ENCODE assay signal across 9 cellular contexts in genomic region chr1:26745191-26745590, GRCh38. TPM values are rescaled to one million over a fixed set of nuclear protein-coding genes. Genes with fewer than 3 reads are reported as not detected.
A peak's percentile ranks its signal among the peaks of the same experiment; 100 is the strongest.
DNase-seq lines count a peak whose midpoint lies in the region; ATAC-seq and TF ChIP-seq lines count a peak whose summit lies in the region.
"Had no signal": no experiment of that assay in that cellular context is flagged by ENCODE, and none has a peak within 500 bp of the region (broad histone marks: within the 10 kb centered on the region; RNA-seq: fewer than 3 reads in every experiment).

No MANE protein-coding gene starts in this region.

- peak overlapping the region; percentile 65 for H3K27ac ChIP-seq in cardiac muscle cell
- H3K27ac ChIP-seq in left lung = peak overlapping the region; percentile 76 to 94
- H3K27ac ChIP-seq in tibial artery = peak overlapping the region; percentile 26 to 58

- H3K4me3 ChIP-seq in cardiac muscle cell (no peak overlapping the region), left lung (peak overlapping the region in 1 of 2 donors; percentile 17), tibial artery (no peak overlapping the region)

- no peaks in the 10 kb centered on the region for H3K27me3 Mint-ChIP-seq in activated T-helper 2 cell treated with anti-CD3 and anti-CD28 coated beads, Interferon-gamma antibody, Interleukin-2, Interleukin-4, amounts not matched to agents 10 μg/mL and 5 μg/mL and 100 μg/mL, durations not matched to agents 14 hours and 24 hours and 36 hours (ENCODE audit: low read depth)

- H3K9me3 ChIP-seq in cardiac muscle cell (ENCODE audit: low read depth) (no peaks in the 10 kb centered on the region), left lung (no peaks in the 10 kb centered on the region), tibial artery (no peaks in the 10 kb centered on the region)

- peaks cover 7% of the 10 kb centered on the region for H3K4me1 ChIP-seq in cardiac muscle cell (ENCODE audit: low read depth)
- peaks cover 20 to 84% of the 10 kb centered on the region in 2 donors for H3K4me1 ChIP-seq in left lung
- peaks cover 0 to 62% (median 39%) of the 10 kb centered on the region in 4 donors for H3K4me1 ChIP-seq in tibial artery

- DNase-seq in cardiac muscle cell (ENCODE audit: low read depth in 1 of 2, low spot score in 1 of 2) = peak in 1 of 2 donors; percentile 31
- DNase-seq in left ventricle myocardium superior = no peak
- DNase-seq in activated T-helper 2 cell treated with anti-CD3 and anti-CD28 coated beads, Interferon-gamma antibody, Interleukin-2, Interleukin-4, amounts not matched to agents 10 μg/mL and 5 μg/mL and 100 μg/mL, durations not matched to agents 14 hours and 24 hours and 36 hours (ENCODE audit: low spot score) = no peak
- DNase-seq in left lung = no peak
- no peak for DNase-seq in tibial artery
- DNase-seq in RPMI8226 = no peak
- DNase-seq in middle frontal gyrus (ENCODE audit: extremely low spot score, low spot score) = no peak
- DNase-seq: NCI-H187 treated with DMSO at 0.1 percent for 48 hours had no signal

- H3K27me3 ChIP-seq in cardiac muscle cell = no peaks in the 10 kb centered on the region
- no peaks in the 10 kb centered on the region for H3K27me3 ChIP-seq in left lung
- H3K27me3 ChIP-seq in tibial artery = no peaks in the 10 kb centered on the region

- peak overlapping the region; percentile 56 for H3K4me3 Mint-ChIP-seq in activated T-helper 2 cell treated with anti-CD3 and anti-CD28 coated beads, Interferon-gamma antibody, Interleukin-2, Interleukin-4, amounts not matched to agents 10 μg/mL and 5 μg/mL and 100 μg/mL, durations not matched to agents 14 hours and 24 hours and 36 hours (ENCODE audit: low read depth)

- H3K27ac Mint-ChIP-seq in activated T-helper 2 cell treated with anti-CD3 and anti-CD28 coated beads, Interferon-gamma antibody, Interleukin-2, Interleukin-4, amounts not matched to agents 10 μg/mL and 5 μg/mL and 100 μg/mL, durations not matched to agents 14 hours and 24 hours and 36 hours = peak overlapping the region; percentile 92

- intact Hi-C loops in left ventricle myocardium superior (cut with micrococcal nuclease) (no loop called here), left lung (cut with DNase I) (no loop called here), tibial artery (cut with DNase I; ENCODE audit: low total_unique reads) (no loop called here)
- intact Hi-C loops in activated T-helper 2 cell treated with anti-CD3 and anti-CD28 coated beads, Interferon-gamma antibody, Interleukin-2, Interleukin-4, amounts not matched to agents 10 μg/mL and 5 μg/mL and 100 μg/mL, durations not matched to agents 14 hours and 24 hours and 36 hours (cut with micrococcal nuclease) = loop anchor here (2.0 kb wide), 1 partner anchor 52 kb away; no protein-coding TSS in a partner anchor

- no peaks in the 10 kb centered on the region for H3K9me3 Mint-ChIP-seq in activated T-helper 2 cell treated with anti-CD3 and anti-CD28 coated beads, Interferon-gamma antibody, Interleukin-2, Interleukin-4, amounts not matched to agents 10 μg/mL and 5 μg/mL and 100 μg/mL, durations not matched to agents 14 hours and 24 hours and 36 hours

- H3K4me1 Mint-ChIP-seq in activated T-helper 2 cell treated with anti-CD3 and anti-CD28 coated beads, Interferon-gamma antibody, Interleukin-2, Interleukin-4, amounts not matched to agents 10 μg/mL and 5 μg/mL and 100 μg/mL, durations not matched to agents 14 hours and 24 hours and 36 hours (ENCODE audit: low read depth) = peaks cover 65% of the 10 kb centered on the region

- peaks cover 87% of the 10 kb centered on the region for H3K36me3 Mint-ChIP-seq in activated T-helper 2 cell treated with anti-CD3 and anti-CD28 coated beads, Interferon-gamma antibody, Interleukin-2, Interleukin-4, amounts not matched to agents 10 μg/mL and 5 μg/mL and 100 μg/mL, durations not matched to agents 14 hours and 24 hours and 36 hours (ENCODE audit: low read depth)

- ATAC-seq in left ventricle myocardium superior = no peak
- no peak for ATAC-seq in left lung
- no peak for ATAC-seq in GM21717 (IDR thresholded peaks at IDR 0.05; ENCODE audit: unreplicated experiment)

- TF ChIP-seq CTCF in cardiac muscle cell (IDR thresholded peaks at IDR 0.05; ENCODE audit: low read depth, low read length) = no peak
- no peak for TF ChIP-seq CTCF in left lung (IDR thresholded peaks at IDR 0.05)
- TF ChIP-seq CTCF in tibial artery (IDR thresholded peaks at IDR 0.05) = no peak

- H3K36me3 ChIP-seq in cardiac muscle cell (peaks cover 29% of the 10 kb centered on the region), left lung (peaks cover 0 to 58% of the 10 kb centered on the region in 2 donors), tibial artery (peaks cover 0 to 55% (median 14%) of the 10 kb centered on the region in 3 donors)

RNA-seq across cellular contexts. Expression of gene PIGV, which starts 42.6 kb away (rescaled TPM):
- total RNA-seq in cardiac muscle cell (8.5 and 13.7 TPM in 2 replicates), left ventricle myocardium superior (4.5 TPM), left lung (10 to 100 TPM; 15.4 to 16.9 TPM)
- polyA plus RNA-seq in cardiac muscle cell = 11.7 and 12.4 TPM in 2 replicates
- 19.4 and 20.1 TPM in 2 replicates for total RNA-seq in activated T-helper 2 cell treated with anti-CD3 and anti-CD28 coated beads, Interferon-gamma antibody, Interleukin-2, Interleukin-4, amounts not matched to agents 10 μg/mL and 5 μg/mL and 100 μg/mL, durations not matched to agents 14 hours and 24 hours and 36 hours

RNA-seq across cellular contexts. Expression of gene ARID1A, which starts 49.4 kb away (rescaled TPM):
- total RNA-seq in cardiac muscle cell = 52.9 and 93.3 TPM in 2 replicates
- polyA plus RNA-seq in cardiac muscle cell = 28.5 and 43.1 TPM in 2 replicates
- total RNA-seq in left ventricle myocardium superior = 31.4 TPM
- total RNA-seq in activated T-helper 2 cell treated with anti-CD3 and anti-CD28 coated beads, Interferon-gamma antibody, Interleukin-2, Interleukin-4, amounts not matched to agents 10 μg/mL and 5 μg/mL and 100 μg/mL, durations not matched to agents 14 hours and 24 hours and 36 hours = 109 TPM in 2 replicates
- 10 to 100 TPM; 65.5 to 71.4 TPM for total RNA-seq in left lung
